In genomic region chr9:101448680-101449070, GRCh38 we compare ENCODE assay signal across 1 cellular context.
A peak's percentile ranks its signal among the peaks of the same experiment; 100 is the strongest.
TF ChIP-seq lines count a peak whose summit lies in the region.

No MANE protein-coding gene starts in this region.

TF ChIP-seq in WTC11, 78 proteins besides CTCF, POLR2A, EP300 and RAD21 (continued from another document):
- TF ChIP-seq, protein P1, sequence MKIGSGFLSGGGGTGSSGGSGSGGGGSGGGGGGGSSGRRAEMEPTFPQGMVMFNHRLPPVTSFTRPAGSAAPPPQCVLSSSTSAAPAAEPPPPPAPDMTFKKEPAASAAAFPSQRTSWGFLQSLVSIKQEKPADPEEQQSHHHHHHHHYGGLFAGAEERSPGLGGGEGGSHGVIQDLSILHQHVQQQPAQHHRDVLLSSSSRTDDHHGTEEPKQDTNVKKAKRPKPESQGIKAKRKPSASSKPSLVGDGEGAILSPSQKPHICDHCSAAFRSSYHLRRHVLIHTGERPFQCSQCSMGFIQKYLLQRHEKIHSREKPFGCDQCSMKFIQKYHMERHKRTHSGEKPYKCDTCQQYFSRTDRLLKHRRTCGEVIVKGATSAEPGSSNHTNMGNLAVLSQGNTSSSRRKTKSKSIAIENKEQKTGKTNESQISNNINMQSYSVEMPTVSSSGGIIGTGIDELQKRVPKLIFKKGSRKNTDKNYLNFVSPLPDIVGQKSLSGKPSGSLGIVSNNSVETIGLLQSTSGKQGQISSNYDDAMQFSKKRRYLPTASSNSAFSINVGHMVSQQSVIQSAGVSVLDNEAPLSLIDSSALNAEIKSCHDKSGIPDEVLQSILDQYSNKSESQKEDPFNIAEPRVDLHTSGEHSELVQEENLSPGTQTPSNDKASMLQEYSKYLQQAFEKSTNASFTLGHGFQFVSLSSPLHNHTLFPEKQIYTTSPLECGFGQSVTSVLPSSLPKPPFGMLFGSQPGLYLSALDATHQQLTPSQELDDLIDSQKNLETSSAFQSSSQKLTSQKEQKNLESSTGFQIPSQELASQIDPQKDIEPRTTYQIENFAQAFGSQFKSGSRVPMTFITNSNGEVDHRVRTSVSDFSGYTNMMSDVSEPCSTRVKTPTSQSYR (CRISPR knock-in tag; IDR thresholded peaks at IDR 0.05), result no peak
- TF ChIP-seq ZNF512 (CRISPR knock-in tag; IDR thresholded peaks at IDR 0.05; ENCODE audit: borderline replicate concordance) (peak; percentile 99), RORB (CRISPR knock-in tag; IDR thresholded peaks at IDR 0.05) (no peak)
- TF ChIP-seq, protein P2, sequence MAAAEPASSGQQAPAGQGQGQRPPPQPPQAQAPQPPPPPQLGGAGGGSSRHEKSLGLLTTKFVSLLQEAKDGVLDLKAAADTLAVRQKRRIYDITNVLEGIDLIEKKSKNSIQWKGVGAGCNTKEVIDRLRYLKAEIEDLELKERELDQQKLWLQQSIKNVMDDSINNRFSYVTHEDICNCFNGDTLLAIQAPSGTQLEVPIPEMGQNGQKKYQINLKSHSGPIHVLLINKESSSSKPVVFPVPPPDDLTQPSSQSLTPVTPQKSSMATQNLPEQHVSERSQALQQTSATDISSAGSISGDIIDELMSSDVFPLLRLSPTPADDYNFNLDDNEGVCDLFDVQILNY (CRISPR knock-in tag; IDR thresholded peaks at IDR 0.05), result no peak
